ENCODE assay signal across 22 cellular contexts in the genomic region with DNA sequence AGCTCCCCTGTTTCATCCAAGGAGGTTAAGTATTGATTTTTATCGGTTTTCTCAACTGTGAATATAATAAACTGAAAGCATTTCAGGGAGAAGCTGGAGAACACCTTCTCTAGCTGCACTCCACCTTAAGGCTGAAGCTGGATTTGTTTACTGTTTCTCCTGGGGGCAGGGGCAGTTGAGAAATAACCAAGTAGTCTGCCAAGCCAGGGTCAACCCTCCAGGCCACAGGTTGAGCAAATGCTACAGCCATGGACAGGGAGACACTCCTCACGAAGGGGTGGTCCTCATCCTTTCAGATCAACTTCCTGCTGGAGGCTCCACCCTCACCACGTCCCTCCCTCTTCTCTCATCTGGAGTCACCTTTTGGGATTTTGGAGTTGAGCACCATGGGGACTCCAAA. TPM values are rescaled to one million over a fixed set of nuclear protein-coding genes. Genes with fewer than 3 reads are reported as not detected.
DNase-seq lines count a peak whose midpoint lies in the region; ATAC-seq and TF ChIP-seq lines count a peak whose summit lies in the region.
"Had no signal": no experiment of that assay in that cellular context is flagged by ENCODE, and none has a peak within 500 bp of the region (broad histone marks: within the 10 kb centered on the region; RNA-seq: fewer than 3 reads in every experiment).

Gene TTC36, plus strand, starts transcription at position 366 of the 400 bp plus-strand sequence. Its CDS starts 21 bp downstream, at position 387.

- TF ChIP-seq CTCF in IMR-90 (conservative IDR thresholded peaks at IDR 0.05; ENCODE audit: low read depth, low read length) (no peak), endodermal cell (conservative IDR thresholded peaks at IDR 0.05) (no peak), nephron progenitor cell (IDR thresholded peaks at IDR 0.05) (no peak)

- H2BK120ac ChIP-seq in IMR-90 (ENCODE audit: low read depth, low read length): no peak within 1 kb of the TSS

- H3K4me1 ChIP-seq in CD4-positive, alpha-beta memory T cell (ENCODE audit: insufficient read depth, low read length): peaks cover 32% of the 10 kb centered on the region
- H3K4me1 ChIP-seq in IMR-90 (ENCODE audit: control insufficient read depth, insufficient read depth, low read length) (peaks cover 2% of the 10 kb centered on the region; the same call in 1 of the 2 replicates), endodermal cell (ENCODE audit: control insufficient read depth, insufficient read depth, low read length) (peaks cover 8% of the 10 kb centered on the region)

- peaks cover 19 to 44% (median 30%) of the 10 kb centered on the region in 4 donors for H3K4me1 Mint-ChIP-seq in CD4-positive, alpha-beta memory T cell
- H3K4me1 Mint-ChIP-seq in endodermal cell (peaks cover 42% of the 10 kb centered on the region), nephron progenitor cell (peaks cover 42% of the 10 kb centered on the region)

- no TSS peak for BruUV-seq in IMR-90 (replicated peaks; lab: Mats Ljungman, UMichigan)

- H3K36me3 Mint-ChIP-seq in CD4-positive, alpha-beta memory T cell: peaks cover 11 to 27% of the 10 kb centered on the region in 2 donors
- H3K36me3 Mint-ChIP-seq in endodermal cell (ENCODE audit: low read depth): peaks cover 20% of the 10 kb centered on the region
- H3K36me3 Mint-ChIP-seq in nephron progenitor cell (ENCODE audit: low read depth): peaks cover 30% of the 10 kb centered on the region

- peaks cover 11% of the 10 kb centered on the region for H3K36me3 ChIP-seq in CD4-positive, alpha-beta memory T cell (ENCODE audit: insufficient read depth, low read length)
- H3K36me3 ChIP-seq in IMR-90 (ENCODE audit: control insufficient read depth, insufficient read depth, low read length) (peaks cover 25% of the 10 kb centered on the region), endodermal cell (ENCODE audit: control insufficient read depth, insufficient read depth, low read length) (peaks cover 35% of the 10 kb centered on the region)

- H4K91ac ChIP-seq in IMR-90 (ENCODE audit: insufficient read depth, low read depth, low read length): no peak within 1 kb of the TSS

- peaks cover 0 to 24% of the 10 kb centered on the region in 2 experiments; a peak in 3 of 4 replicates for H3K79me1 ChIP-seq in IMR-90 (ENCODE audit: low read depth in 1 of 2, low read length in 2 of 2)

- no CpG with 5 or more reads among the region's 3 CpGs for WGBS in IMR-90 (ENCODE audit: extremely low coverage in 2 of 2, insufficient read length in 1 of 2), 2 experiments
- 81 to 93% methylated on average over 3 of the region's 3 CpGs for WGBS in endodermal cell (ENCODE audit: insufficient coverage in 1 of 2, insufficient read length in 1 of 2), 2 experiments

- POLR2A ChIA-PET in CD4-positive, alpha-beta memory T cell (lab: Charles Lee; ENCODE audit: partially characterized antibody): interaction anchor here (1.4 kb wide), 1 partner anchor 91 kb away, joined by 7 read pairs; the partner anchor contains the start of gene KMT2A
- POLR2A ChIA-PET in IMR-90 (lab: Charles Lee; ENCODE audit: unreplicated experiment): no interaction called here

- no peak for TF ChIP-seq RAD21 in IMR-90 (IDR thresholded peaks at IDR 0.05; ENCODE audit: low read length)

- H3K9ac ChIP-seq in IMR-90 (ENCODE audit: low read depth, low read length) (no peak within 1 kb of the TSS), endodermal cell (ENCODE audit: extremely low read depth, low read length, poor library complexity, severe bottlenecking) (no peak within 1 kb of the TSS)

- H2AFZ ChIP-seq in IMR-90 (replicated peaks; ENCODE audit: low read length, poor library complexity): no peak within 1 kb of the TSS

- no peak within 1 kb of the TSS for H3K23ac ChIP-seq in IMR-90 (ENCODE audit: low read depth, low read length)

- no peak within 1 kb of the TSS for H3K4ac ChIP-seq in IMR-90 (ENCODE audit: low read depth, low read length)

- DNase-seq in CD4-positive, alpha-beta memory T cell: no peak
- DNase-seq in IMR-90 (no peak), endodermal cell (no peak), nephron progenitor cell (no peak), SHP77 treated with DMSO at 0.1 percent for 48 hours (lab: John Stamatoyannopoulos, UW) (no peak), HuH-7 (ENCODE audit: low spot score) (no peak)
- DNase-seq: amniotic stem cell; COR-L47; dorsolateral prefrontal cortex; EL; gastrocnemius medialis; kidney glomerular epithelial cell; mucosa of descending colon; NCI-H69; SHP77; sigmoid colon; stimulated activated naive CD4-positive, alpha-beta T cell; T-helper 2 cell; thyroid gland; WERI-Rb-1 had no signal

- no peak within 1 kb of the TSS for H2BK20ac ChIP-seq in IMR-90 (ENCODE audit: low read depth, low read length)

- no peak within 1 kb of the TSS for H3K4me3 ChIP-seq in CD4-positive, alpha-beta memory T cell (ENCODE audit: low read length in 2 of 2)
- H3K4me3 ChIP-seq in IMR-90 (ENCODE audit: insufficient read depth, low read depth, low read length) (no peak within 1 kb of the TSS), endodermal cell (ENCODE audit: low read length) (no peak within 1 kb of the TSS)
- H3K4me3 ChIP-seq: dorsolateral prefrontal cortex, gastrocnemius medialis, mucosa of descending colon, sigmoid colon, thyroid gland had no signal

- no peak within 1 kb of the TSS for H3K18ac ChIP-seq in IMR-90 (ENCODE audit: low read depth, low read length)

- H3K27ac ChIP-seq in CD4-positive, alpha-beta memory T cell (ENCODE audit: low read depth, low read length): no peak within 1 kb of the TSS
- no peak within 1 kb of the TSS for H3K27ac ChIP-seq in IMR-90 (ENCODE audit: insufficient read depth, low read length)
- no peak within 1 kb of the TSS for H3K27ac ChIP-seq in endodermal cell (ENCODE audit: low read depth, low read length)
- H3K27ac ChIP-seq: gastrocnemius medialis, sigmoid colon, thyroid gland had no signal

- no peak within 1 kb of the TSS for H4K5ac ChIP-seq in IMR-90 (ENCODE audit: low read depth, low read length)

- ATAC-seq in IMR-90 (ENCODE audit: low read depth) (no peak), GM21723 (IDR thresholded peaks at IDR 0.05; ENCODE audit: unreplicated experiment) (no peak)
- ATAC-seq: gastrocnemius medialis, mucosa of descending colon had no signal

- H3K4me2 ChIP-seq in IMR-90 (ENCODE audit: low read depth, low read length): no peak within 1 kb of the TSS

- no peak within 1 kb of the TSS for H4K8ac ChIP-seq in IMR-90 (ENCODE audit: low read depth in 2 of 2, low read length in 2 of 2)

- intact Hi-C loops in CD4-positive, alpha-beta memory T cell (cut with micrococcal nuclease): no loop called here
- intact Hi-C loops in IMR-90 (cut with micrococcal nuclease): no loop called here

- H3K27me3 ChIP-seq in CD4-positive, alpha-beta memory T cell (ENCODE audit: insufficient read depth, low read length): no peaks in the 10 kb centered on the region
- no peaks in the 10 kb centered on the region for H3K27me3 ChIP-seq in IMR-90 (ENCODE audit: control insufficient read depth, insufficient read depth, low read length)
- H3K27me3 ChIP-seq in endodermal cell (ENCODE audit: control insufficient read depth, insufficient read depth, low read length, poor library complexity, severe bottlenecking): no peaks in the 10 kb centered on the region
- H3K27me3 ChIP-seq: dorsolateral prefrontal cortex, gastrocnemius medialis, sigmoid colon, thyroid gland had no signal

- no peaks in the 10 kb centered on the region for H3K9me1 ChIP-seq in IMR-90 (ENCODE audit: insufficient read depth, low read length)

- H3K14ac ChIP-seq in IMR-90 (replicated peaks; ENCODE audit: low read depth, low read length): no peak within 1 kb of the TSS

- dilution Hi-C loops in IMR-90 (cut with HindIII; ENCODE audit: low sequenced_read_pairs, unreplicated experiment): no loop called here

- in situ Hi-C loops in IMR-90 (cut with MboI; ENCODE audit: low sequenced_read_pairs): no loop called here

- H2BK5ac ChIP-seq in IMR-90 (ENCODE audit: low read depth, low read length, poor library complexity, severe bottlenecking): no peak within 1 kb of the TSS

- peaks cover 7% of the 10 kb centered on the region; the same call in 1 of the 2 replicates for H4K20me1 ChIP-seq in IMR-90 (ENCODE audit: insufficient read depth, low read length)

- no peak within 1 kb of the TSS for H2BK15ac ChIP-seq in IMR-90 (ENCODE audit: low read depth, low read length)

- no peaks in the 10 kb centered on the region for H3K9me3 ChIP-seq in CD4-positive, alpha-beta memory T cell (ENCODE audit: control insufficient read depth in 1 of 2, low read length in 2 of 2)
- H3K9me3 ChIP-seq in IMR-90 (ENCODE audit: control insufficient read depth, insufficient read depth, low read length) (no peaks in the 10 kb centered on the region), endodermal cell (ENCODE audit: control insufficient read depth, low read length) (no peaks in the 10 kb centered on the region)
- H3K9me3 ChIP-seq: gastrocnemius medialis, mucosa of descending colon, sigmoid colon, thyroid gland had no signal

- peak within 1 kb of the TSS; percentile 33 for H2AK9ac ChIP-seq in IMR-90 (replicated peaks; ENCODE audit: low read depth, low read length, poor library complexity)

- peaks cover 0 to 2% (median 0%) of the 10 kb centered on the region in 8 donors for H3K9me3 Mint-ChIP-seq in CD4-positive, alpha-beta memory T cell
- H3K9me3 Mint-ChIP-seq in endodermal cell: no peaks in the 10 kb centered on the region
- H3K9me3 Mint-ChIP-seq in nephron progenitor cell: no peaks in the 10 kb centered on the region

- H2AK5ac ChIP-seq in IMR-90 (ENCODE audit: low read depth, low read length): no peak within 1 kb of the TSS

- peak within 1 kb of the TSS in 2 of 8 donors; percentile 4 to 18 for H3K4me3 Mint-ChIP-seq in CD4-positive, alpha-beta memory T cell
- H3K4me3 Mint-ChIP-seq in endodermal cell (no peak within 1 kb of the TSS), nephron progenitor cell (no peak within 1 kb of the TSS)

- TF ChIP-seq POLR2A in IMR-90 (IDR thresholded peaks at IDR 0.05; ENCODE audit: low read depth, low read length): no peak

- no peaks in the 10 kb centered on the region for H3K27me3 Mint-ChIP-seq in CD4-positive, alpha-beta memory T cell
- no peaks in the 10 kb centered on the region for H3K27me3 Mint-ChIP-seq in endodermal cell (ENCODE audit: insufficient read depth)
- H3K27me3 Mint-ChIP-seq in nephron progenitor cell (ENCODE audit: low read depth, poor library complexity): peaks cover 12% of the 10 kb centered on the region

- CTCF ChIA-PET in CD4-positive, alpha-beta memory T cell (lab: Charles Lee; ENCODE audit: partially characterized antibody): no interaction called here
- CTCF ChIA-PET in IMR-90 (lab: Yijun Ruan, JAX): no interaction called here

- no peak within 1 kb of the TSS for H3K56ac ChIP-seq in IMR-90 (ENCODE audit: extremely low read depth, insufficient read depth, low read length)

- peak within 1 kb of the TSS in 6 of 7 donors; percentile 9 to 72 (median 31) for H3K27ac Mint-ChIP-seq in CD4-positive, alpha-beta memory T cell
- peak within 1 kb of the TSS; percentile 48 for H3K27ac Mint-ChIP-seq in endodermal cell
- H3K27ac Mint-ChIP-seq in nephron progenitor cell: peak within 1 kb of the TSS; percentile 16

RNA-seq across cellular contexts. Expression of gene TTC36, which starts in this region (rescaled TPM):
- total RNA-seq in CD4-positive, alpha-beta memory T cell: 1 to 10 TPM; 1.1 to 1.2 TPM
- polyA plus RNA-seq in CD4-positive, alpha-beta memory T cell: under 1 TPM; 0.39 to 0.49 TPM
- total RNA-seq in IMR-90 (2012; rRNA removed) (not detected in 2 replicates), endodermal cell (under 1 TPM; 0.42 to 0.46 TPM)
- polyA plus RNA-seq in IMR-90 (2012; rRNA removed): not detected in 2 replicates
- polyA plus RNA-seq in IMR-90 (2012; cell fraction: cytosol; rRNA removed): 0.21 TPM in 1 of 2 replicates, not detected in the other
- polyA plus RNA-seq in IMR-90 (2012; cell fraction: nucleus; rRNA removed; ENCODE audit: low replicate concordance): 0.13 and 1.5 TPM in 2 replicates
- polyA plus RNA-seq in endodermal cell (2013, experiment 1 of 2): not detected
- polyA plus RNA-seq in endodermal cell (2013, experiment 2 of 2): 0.33 TPM
- total RNA-seq: epithelial cell of proximal tubule had no signal
